Comparison of ENCODE assay signal across 1 cellular context in genomic region chr12:57751432-57751787, GRCh38.
TF ChIP-seq lines count a peak whose summit lies in the region.

No MANE protein-coding gene starts in this region.

TF ChIP-seq in GM12878, 131 proteins besides CTCF, POLR2A, EP300 and RAD21:
- TF ChIP-seq STAT1 (conservative IDR thresholded peaks at IDR 0.05) (no peak), LARP7 (IDR thresholded peaks at IDR 0.05) (no peak), SUZ12 (IDR thresholded peaks at IDR 0.05; ENCODE audit: unreplicated experiment) (no peak), REST (IDR thresholded peaks at IDR 0.05; ENCODE audit: low read depth, low read length) (no peak), MTA3 (IDR thresholded peaks at IDR 0.05; ENCODE audit: borderline replicate concordance, low read length) (peak; percentile 35; the same call in 1 of the 2 replicates), POLR2AphosphoS2 (IDR thresholded peaks at IDR 0.05; ENCODE audit: low read depth, low read length) (0 out of 2 replicates have a peak, but pooled peaks have one; percentile 22), ZSCAN29 (IDR thresholded peaks at IDR 0.05) (no peak)
